In the genomic region with DNA sequence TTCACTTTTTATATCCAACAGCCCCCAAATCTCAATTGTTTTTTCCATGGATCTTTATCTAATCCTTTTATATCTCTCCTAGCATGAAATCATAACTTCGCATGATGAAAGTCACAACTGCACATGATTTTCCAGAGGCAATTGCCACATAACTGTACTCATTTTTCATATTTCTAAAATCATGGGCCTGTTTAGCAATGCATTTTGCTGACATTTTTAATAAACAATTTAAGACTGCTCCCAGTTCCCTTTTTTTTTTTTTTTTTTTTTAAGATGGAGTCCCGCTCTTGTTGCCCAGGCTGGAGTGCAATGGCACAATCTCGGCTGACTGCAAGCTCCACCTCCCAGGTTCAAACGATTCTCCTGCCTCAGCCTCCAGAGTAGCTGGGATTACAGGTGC, we compare ENCODE assay signal across 16 cellular contexts.
DNase-seq lines count a peak whose midpoint lies in the region; ATAC-seq and TF ChIP-seq lines count a peak whose summit lies in the region.
"Had no signal": no experiment of that assay in that cellular context is flagged by ENCODE, and none has a peak within 500 bp of the region (broad histone marks: within the 10 kb centered on the region; RNA-seq: fewer than 3 reads in every experiment).

No MANE protein-coding gene starts in this region.

- POLR2A ChIA-PET in A673 (lab: Charles Lee; ENCODE audit: low non-redundant PET) (interaction anchor here (0.7 kb wide), 1 partner anchor 14 kb away, joined by 6 read pairs; no protein-coding TSS in a partner anchor), Caco-2 (lab: Charles Lee) (no interaction called here)

- no peak for TF ChIP-seq CTCF in A673 (conservative IDR thresholded peaks at IDR 0.05; ENCODE audit: low read depth, low read length)
- TF ChIP-seq CTCF in Caco-2 (IDR thresholded peaks at IDR 0.05; ENCODE audit: insufficient read depth in 1 of 2, low read depth in 1 of 2, low read length in 1 of 2, severe bottlenecking in 1 of 2, unreplicated experiment in 1 of 2), result no peak
- TF ChIP-seq CTCF in mesothelial cell of epicardium (IDR thresholded peaks at IDR 0.05; ENCODE audit: unreplicated experiment), result no peak

- H3K27me3 Mint-ChIP-seq in Caco-2 (ENCODE audit: insufficient read depth, unreplicated experiment), result no peaks in the 10 kb centered on the region
- peaks cover 2% of the 10 kb centered on the region for H3K27me3 Mint-ChIP-seq in activated T-helper 1 cell treated with anti-CD3 and anti-CD28 coated beads, Interleukin-12 subunit alpha, Interleukin-12 subunit beta, Interleukin-2, Interleukin-4 antibody, amounts not matched to agents 30 ng/mL and 10 ng/mL and 1 ng/mL, durations not matched to agents 14 hours and 24 hours and 36 hours (ENCODE audit: insufficient read depth)
- H3K27me3 Mint-ChIP-seq in mesothelial cell of epicardium (ENCODE audit: low read depth), result no peaks in the 10 kb centered on the region

- BruUV-seq in A673 (replicated peaks; lab: Mats Ljungman, UMichigan) (no TSS peak), Caco-2 (replicated peaks; lab: Mats Ljungman, UMichigan) (no TSS peak)

- CTCF ChIA-PET in A673 (lab: Charles Lee), result interaction anchor here (0.8 kb wide), 1 partner anchor 246 kb away, joined by 8 read pairs; no protein-coding TSS in a partner anchor
- CTCF ChIA-PET in Caco-2 (lab: Charles Lee), result no interaction called here

- H3K27me3 ChIP-seq in A673 (replicated peaks; ENCODE audit: insufficient read depth, low read depth, low read length, poor library complexity), result no peaks in the 10 kb centered on the region
- no peaks in the 10 kb centered on the region for H3K27me3 ChIP-seq in Caco-2 (replicated peaks; ENCODE audit: control insufficient read depth, insufficient read depth, low read length)
- H3K27me3 ChIP-seq: heart left ventricle had no signal

- no peak for ATAC-seq in GM19463 (IDR thresholded peaks at IDR 0.05; ENCODE audit: unreplicated experiment)
- no peak for ATAC-seq in HG03139 (IDR thresholded peaks at IDR 0.05; ENCODE audit: unreplicated experiment)
- ATAC-seq: heart left ventricle had no signal

- peaks cover 38% of the 10 kb centered on the region for H3K4me1 ChIP-seq in A673 (ENCODE audit: insufficient read depth, low read length, poor library complexity, severe bottlenecking)
- H3K4me1 ChIP-seq in Caco-2, result peaks cover 43% of the 10 kb centered on the region

- H3K9me3 ChIP-seq in A673 (ENCODE audit: low read depth, low read length, poor library complexity, severe bottlenecking) (no peaks in the 10 kb centered on the region), Caco-2 (no peaks in the 10 kb centered on the region)
- H3K9me3 ChIP-seq: heart left ventricle had no signal

- in situ Hi-C loops in ACHN (cut with HindIII; ENCODE audit: low pct_ligation_motif_present, low pct_unique_long_range_greater_than_20kb, low sequenced_read_pairs), result no loop called here

- H3K4me3 ChIP-seq in A673 (ENCODE audit: low read depth, low read length, poor library complexity, severe bottlenecking), result no peak overlapping the region
- no peak overlapping the region for H3K4me3 ChIP-seq in Caco-2 (ENCODE audit: low read depth, low read length)
- H3K4me3 ChIP-seq: heart left ventricle had no signal

- DNase-seq in A673 (ENCODE audit: low spot score) (no peak), Caco-2 (no peak), mesothelial cell of epicardium (ENCODE audit: low spot score in 2 of 2, unreplicated experiment in 2 of 2) (no peak), ACHN (no peak), islet precursor cell (no peak)
- no peak for DNase-seq in activated T-helper 1 cell treated with anti-CD3 and anti-CD28 coated beads, Interleukin-12 subunit alpha, Interleukin-12 subunit beta, Interleukin-2, Interleukin-4 antibody, amounts not matched to agents 30 ng/mL and 10 ng/mL and 1 ng/mL, durations not matched to agents 14 hours and 24 hours and 36 hours (ENCODE audit: low spot score)
- DNase-seq: aorta; effector CD8-positive, alpha-beta T cell; heart left ventricle; NCI-H1436 treated with DMSO at 0.1 percent for 48 hours; NCI-H82; occipital lobe; stimulated activated naive CD4-positive, alpha-beta T cell treated with Interleukin-2 at 50 U/mL for 16 hours; T-helper 1 cell had no signal

- H3K36me3 Mint-ChIP-seq in Caco-2 (ENCODE audit: insufficient read depth, unreplicated experiment) (peaks cover 66% of the 10 kb centered on the region), mesothelial cell of epicardium (peaks cover 7% of the 10 kb centered on the region)
- H3K36me3 Mint-ChIP-seq in activated T-helper 1 cell treated with anti-CD3 and anti-CD28 coated beads, Interleukin-12 subunit alpha, Interleukin-12 subunit beta, Interleukin-2, Interleukin-4 antibody, amounts not matched to agents 30 ng/mL and 10 ng/mL and 1 ng/mL, durations not matched to agents 14 hours and 24 hours and 36 hours (ENCODE audit: low read depth), result peaks cover 16% of the 10 kb centered on the region

- no peaks in the 10 kb centered on the region for H3K36me3 ChIP-seq in A673 (ENCODE audit: insufficient read depth, low read length, poor library complexity, severe bottlenecking)
- H3K36me3 ChIP-seq in Caco-2 (ENCODE audit: control insufficient read depth, insufficient read depth, low read length), result no peaks in the 10 kb centered on the region

- H3K4me1 Mint-ChIP-seq in Caco-2 (ENCODE audit: low read depth, unreplicated experiment), result peaks cover 18% of the 10 kb centered on the region
- peaks cover 46% of the 10 kb centered on the region for H3K4me1 Mint-ChIP-seq in activated T-helper 1 cell treated with anti-CD3 and anti-CD28 coated beads, Interleukin-12 subunit alpha, Interleukin-12 subunit beta, Interleukin-2, Interleukin-4 antibody, amounts not matched to agents 30 ng/mL and 10 ng/mL and 1 ng/mL, durations not matched to agents 14 hours and 24 hours and 36 hours (ENCODE audit: low read depth)
- peaks cover 31% of the 10 kb centered on the region for H3K4me1 Mint-ChIP-seq in mesothelial cell of epicardium

- H3K27ac Mint-ChIP-seq in Caco-2 (ENCODE audit: unreplicated experiment), result peak overlapping the region; percentile 13
- peak overlapping the region; percentile 81 for H3K27ac Mint-ChIP-seq in activated T-helper 1 cell treated with anti-CD3 and anti-CD28 coated beads, Interleukin-12 subunit alpha, Interleukin-12 subunit beta, Interleukin-2, Interleukin-4 antibody, amounts not matched to agents 30 ng/mL and 10 ng/mL and 1 ng/mL, durations not matched to agents 14 hours and 24 hours and 36 hours
- peak overlapping the region; percentile 70 for H3K27ac Mint-ChIP-seq in mesothelial cell of epicardium

- H3K9me3 Mint-ChIP-seq in Caco-2 (ENCODE audit: unreplicated experiment), result no peaks in the 10 kb centered on the region
- H3K9me3 Mint-ChIP-seq in activated T-helper 1 cell treated with anti-CD3 and anti-CD28 coated beads, Interleukin-12 subunit alpha, Interleukin-12 subunit beta, Interleukin-2, Interleukin-4 antibody, amounts not matched to agents 30 ng/mL and 10 ng/mL and 1 ng/mL, durations not matched to agents 14 hours and 24 hours and 36 hours, result peaks cover 3% of the 10 kb centered on the region
- H3K9me3 Mint-ChIP-seq in mesothelial cell of epicardium, result no peaks in the 10 kb centered on the region

- H3K27ac ChIP-seq in A673 (ENCODE audit: low read depth, low read length, poor library complexity, severe bottlenecking), result peak overlapping the region; percentile 27

- intact Hi-C loops in A673 (cut with micrococcal nuclease; ENCODE audit: unreplicated experiment) (no loop called here), Caco-2 (cut with micrococcal nuclease; ENCODE audit: unreplicated experiment) (no loop called here)
- intact Hi-C loops in activated T-helper 1 cell treated with anti-CD3 and anti-CD28 coated beads, Interleukin-12 subunit alpha, Interleukin-12 subunit beta, Interleukin-2, Interleukin-4 antibody, amounts not matched to agents 30 ng/mL and 10 ng/mL and 1 ng/mL, durations not matched to agents 14 hours and 24 hours and 36 hours (cut with micrococcal nuclease), result no loop called here

- H3K4me3 Mint-ChIP-seq in Caco-2 (ENCODE audit: unreplicated experiment), result no peak overlapping the region
- H3K4me3 Mint-ChIP-seq in activated T-helper 1 cell treated with anti-CD3 and anti-CD28 coated beads, Interleukin-12 subunit alpha, Interleukin-12 subunit beta, Interleukin-2, Interleukin-4 antibody, amounts not matched to agents 30 ng/mL and 10 ng/mL and 1 ng/mL, durations not matched to agents 14 hours and 24 hours and 36 hours, result no peak overlapping the region
- no peak overlapping the region for H3K4me3 Mint-ChIP-seq in mesothelial cell of epicardium

Comparison
In these comparisons a context has a peak if more than half of its experiments do, and no peak if none do; other contexts are left out.
1. H3K27ac Mint-ChIP-seq: peak in every context shown above with its lines; median percentile 81 in activated T-helper 1 cell treated with anti-CD3 and anti-CD28 coated beads, Interleukin-12 subunit alpha, Interleukin-12 subunit beta, Interleukin-2, Interleukin-4 antibody, amounts not matched to agents 30 ng/mL and 10 ng/mL and 1 ng/mL, durations not matched to agents 14 hours and 24 hours and 36 hours; 70 in mesothelial cell of epicardium; 13 in Caco-2.